ENCODE assay signal across 8 cellular contexts in the genomic region with DNA sequence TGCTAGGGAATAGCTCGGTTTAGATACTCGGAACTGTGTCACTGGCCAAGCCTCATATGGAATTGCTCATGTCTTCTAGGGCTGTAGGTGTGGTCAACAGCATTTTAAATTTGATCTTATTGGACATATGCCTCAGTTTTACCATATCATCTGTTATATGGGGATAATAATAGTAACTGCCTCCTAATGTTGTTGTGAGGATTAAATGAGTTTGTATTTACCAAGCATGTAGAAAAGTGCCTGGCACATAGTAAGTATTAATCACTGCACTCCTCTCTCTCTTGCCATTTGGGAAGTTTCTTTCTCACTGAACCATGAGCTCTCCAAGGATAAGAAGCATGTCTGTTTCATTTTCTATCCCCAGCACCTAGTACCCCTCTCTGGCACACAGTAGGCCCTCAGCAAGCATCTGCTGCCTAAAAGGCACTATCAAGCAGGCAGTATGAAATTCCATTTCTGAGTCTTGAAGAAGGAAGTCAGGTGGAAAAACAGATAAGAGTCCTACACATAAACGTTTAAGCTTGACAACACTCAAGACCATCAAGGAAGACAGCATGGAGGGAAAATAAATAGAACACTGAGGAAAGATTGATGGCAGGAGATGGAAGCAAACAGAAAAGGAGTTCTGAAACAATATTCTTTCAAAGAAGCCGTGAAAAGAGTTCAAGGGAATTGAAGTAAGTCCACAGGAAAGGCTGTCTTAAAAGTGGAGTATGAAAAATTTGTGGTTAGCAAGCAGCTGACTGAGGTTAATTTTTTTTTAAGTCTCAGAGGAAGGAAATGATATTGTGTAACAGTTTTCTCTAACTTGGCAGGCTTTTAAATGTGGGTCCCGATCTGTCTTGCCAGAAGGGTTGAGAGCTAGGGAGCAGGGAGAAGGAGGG. TPM values are rescaled to one million over a fixed set of nuclear protein-coding genes. Genes with fewer than 3 reads are reported as not detected.
DNase-seq lines count a peak whose midpoint lies in the region; ATAC-seq and TF ChIP-seq lines count a peak whose summit lies in the region.

No MANE protein-coding gene starts in this region.

- peaks cover 3% of the 10 kb centered on the region for H3K9me3 Mint-ChIP-seq in progenitor cell of endocrine pancreas (ENCODE audit: low read depth)

- peaks cover 6% of the 10 kb centered on the region for H3K27me3 Mint-ChIP-seq in progenitor cell of endocrine pancreas

- no peaks in the 10 kb centered on the region for H3K36me3 Mint-ChIP-seq in progenitor cell of endocrine pancreas (ENCODE audit: insufficient read depth)

- H3K4me1 Mint-ChIP-seq in progenitor cell of endocrine pancreas (ENCODE audit: low read depth) = peaks cover 29% of the 10 kb centered on the region

- peak overlapping the region; percentile 0 for H3K27ac Mint-ChIP-seq in progenitor cell of endocrine pancreas

- DNase-seq in AML-193 (lab: John Stamatoyannopoulos, UW) (peak; percentile 98 to 99), epithelial cell of proximal tubule (ENCODE audit: low read depth) (no peak), progenitor cell of endocrine pancreas (ENCODE audit: low spot score, unreplicated experiment) (no peak), NCI-H1048 (lab: John Stamatoyannopoulos, UW) (no peak), HuH-7.5 (ENCODE audit: low spot score) (no peak), NCI-H1930 (lab: John Stamatoyannopoulos, UW) (no peak)

- peak overlapping the region; percentile 2 for H3K4me3 ChIP-seq in epithelial cell of proximal tubule (ENCODE audit: low read depth, low read length)

- no peak for TF ChIP-seq CTCF in epithelial cell of proximal tubule (conservative IDR thresholded peaks at IDR 0.05; ENCODE audit: low read depth, low read length)
- TF ChIP-seq CTCF in progenitor cell of endocrine pancreas (IDR thresholded peaks at IDR 0.05; ENCODE audit: unreplicated experiment) = no peak

- peak; percentile 32 for ATAC-seq in GM21447 (IDR thresholded peaks at IDR 0.05; ENCODE audit: unreplicated experiment)
- no peak for ATAC-seq in SK-N-SH treated with all-trans-retinoic acid at 6 μM for 48 hours

- no peak overlapping the region for H3K4me3 Mint-ChIP-seq in progenitor cell of endocrine pancreas (ENCODE audit: low read depth)

TF ChIP-seq in SK-N-SH treated with all-trans-retinoic acid at 6 μM for 48 hours, 23 proteins besides CTCF, POLR2A, EP300 and RAD21:
- no peak for TF ChIP-seq RARB (CRISPR knock-in tag; IDR thresholded peaks at IDR 0.05)
- peak; percentile 80 for TF ChIP-seq ZNF70 (CRISPR knock-in tag; IDR thresholded peaks at IDR 0.05)

RNA-seq across cellular contexts. Expression of a gene that starts 2.2 kb away (rescaled TPM):
- total RNA-seq in epithelial cell of proximal tubule = 25.4 and 32.3 TPM in 2 replicates
- 86.3 and 90.5 TPM in 2 replicates for total RNA-seq in progenitor cell of endocrine pancreas

RNA-seq across cellular contexts. Expression of a gene that starts 33.4 kb away (rescaled TPM):
- total RNA-seq in epithelial cell of proximal tubule = 184 and 265 TPM in 2 replicates
- 1.1 and 1.8 TPM in 2 replicates for total RNA-seq in progenitor cell of endocrine pancreas

Comparison
In these comparisons a context has a peak if more than half of its experiments do, and no peak if none do; other contexts are left out.
1. DNase-seq: peak in AML-193 (2 of 2); none in epithelial cell of proximal tubule (single experiment), progenitor cell of endocrine pancreas (single experiment), NCI-H1048 (single experiment), HuH-7.5 (single experiment) and NCI-H1930 (0 of 2).
2. RNA of a gene that starts 33.4 kb away (total RNA-seq): 184 to 265 TPM in epithelial cell of proximal tubule; 1.1 to 1.8 TPM in progenitor cell of endocrine pancreas; every median in the first group is over 10 times any median in the second.